1 cellular context compared by ENCODE assay signal in the genomic region with DNA sequence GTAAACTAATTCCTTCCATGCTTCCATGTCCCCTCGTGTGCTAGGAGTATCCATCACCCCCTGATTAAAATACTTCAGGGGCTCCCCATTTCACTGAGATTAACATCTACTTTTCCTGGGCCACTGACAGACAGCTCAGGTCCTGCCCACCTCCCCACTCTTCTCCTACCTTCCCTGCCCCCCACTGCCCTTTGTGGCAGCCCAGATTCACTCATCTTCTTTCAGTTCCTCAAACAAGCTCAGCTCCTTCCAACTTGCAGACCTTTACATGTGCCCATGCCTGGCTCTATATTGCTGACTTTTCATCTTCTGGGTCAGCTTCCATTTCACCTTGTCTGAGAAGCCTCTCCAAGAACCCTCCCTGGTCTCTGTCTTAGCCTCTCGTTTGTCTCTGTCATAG.
TF ChIP-seq lines count a peak whose summit lies in the region.

No MANE protein-coding gene starts in this region.

TF ChIP-seq in K562, 482 proteins besides CTCF, POLR2A, EP300 and RAD21:
- TF ChIP-seq PCBP1 (IDR thresholded peaks at IDR 0.05; ENCODE audit: low read depth, low read length, poor library complexity, severe bottlenecking) (no peak), TAF7 (tag; IDR thresholded peaks at IDR 0.05) (no peak), HNRNPL (IDR thresholded peaks at IDR 0.05; ENCODE audit: low read depth, low read length) (no peak), NBN (IDR thresholded peaks at IDR 0.05; ENCODE audit: low read depth) (no peak), ZNF239 (CRISPR knock-in tag; IDR thresholded peaks at IDR 0.05) (peak; percentile 50; the same call in 1 of the 2 replicates), PPARD (CRISPR knock-in tag; IDR thresholded peaks at IDR 0.05) (no peak), TEAD4 (IDR thresholded peaks at IDR 0.05; ENCODE audit: low read length) (no peak), TEAD4 (CRISPR knock-in tag; IDR thresholded peaks at IDR 0.05; ENCODE audit: borderline replicate concordance) (no peak)
TF ChIP-seq in K562: peak in this region for 1.
